34 cellular contexts compared by ENCODE assay signal in genomic region chr15:86375733-86376132, GRCh38.
"Had no signal": no experiment of that assay in that cellular context is flagged by ENCODE, and none has a peak within 500 bp of the region (broad histone marks: within the 10 kb centered on the region; RNA-seq: fewer than 3 reads in every experiment).

No MANE protein-coding gene starts in this region.

- ATAC-seq: activated CD8-positive, alpha-beta memory T cell treated with anti-CD3 and anti-CD28 coated beads, Interleukin-2, amount 10 ng/mL, durations not matched to agents 7 days and 5 days; activated naive CD4-positive, alpha-beta T cell treated with anti-CD3 and anti-CD28 coated beads, Interleukin-2, amount 50 U/mL, for 72 hours; activated T-cell treated with anti-CD3 and anti-CD28 coated beads, Interleukin-2, amount 50 U/mL, for 72 hours; activated T-helper 17 cell treated with anti-CD3 and anti-CD28 coated beads, Interleukin-2, amount 50 U/mL, for 72 hours; body of pancreas had no signal

- H3K4me1 ChIP-seq: adrenal gland, body of pancreas, SJCRH30 had no signal

- H3K4me2 ChIP-seq: KMS-11, PC-9 had no signal

- DNase-seq: activated CD4-positive, alpha-beta memory T cell treated with anti-CD3 and anti-CD28 coated beads, Interleukin-2, amount 10 ng/mL, durations not matched to agents 7 days and 5 days; activated CD4-positive, alpha-beta T cell treated with anti-CD3 and anti-CD28 coated beads for 1 hour; activated CD4-positive, alpha-beta T cell treated with anti-CD3 and anti-CD28 coated beads for 48 hours; activated CD4-positive, CD25-positive, alpha-beta regulatory T cell; activated CD8-positive, alpha-beta memory T cell treated with anti-CD3 and anti-CD28 coated beads for 24 hours; activated CD8-positive, alpha-beta memory T cell treated with anti-CD3 and anti-CD28 coated beads, Interleukin-2, amount 10 ng/mL, durations not matched to agents 7 days and 5 days; activated effector memory CD4-positive, alpha-beta T cell treated with anti-CD3 and anti-CD28 coated beads, Interleukin-2, amount 50 U/mL, for 16 hours; activated naive CD4-positive, alpha-beta T cell treated with anti-CD3 and anti-CD28 coated beads for 36 hours; activated T-cell treated with anti-CD3 and anti-CD28 coated beads, Interleukin-2, amount 50 U/mL, for 1 hour; activated T-cell treated with anti-CD3 and anti-CD28 coated beads, Interleukin-2, amount 50 U/mL, for 72 hours; adrenal gland; body of pancreas; central memory CD4-positive, alpha-beta T cell; NCI-H1092 treated with DMSO at 0.1 percent for 48 hours; NCI-H1417; NCI-H146; NCI-H187; NCI-H2081 treated with DMSO at 0.1 percent for 48 hours; NCI-H226; NCI-H446 treated with DMSO at 0.1 percent for 48 hours; NCI-H524; NCI-H69; NK-92 treated with Interleukin-12 subunit alpha and Interleukin-12 subunit beta, amount 100 ng/mL, for 24 hours; PC-9; SHP77; T1000; WERI-Rb-1 had no signal

- H3K27me3 ChIP-seq: adrenal gland, body of pancreas, SJCRH30 had no signal

- H3K27ac ChIP-seq: adrenal gland, body of pancreas, KMS-11, PC-9, SJCRH30, SK-N-MC, WERI-Rb-1 had no signal

- H3K9ac ChIP-seq: KMS-11 had no signal

- H2AFZ ChIP-seq: PC-9 had no signal

- FAIRE-seq: astrocyte, RCC 7860 had no signal

- H3K36me3 ChIP-seq: adrenal gland, SJCRH30, WERI-Rb-1 had no signal

- H3K4me3 ChIP-seq: adrenal gland, body of pancreas, PC-9, SJCRH30, SK-N-MC had no signal

- H3K9me3 ChIP-seq: adrenal gland, body of pancreas, SJCRH30 had no signal
